ENCODE assay signal across 16 cellular contexts in genomic region chr1:195577748-195578147, GRCh38.
DNase-seq lines count a peak whose midpoint lies in the region; ATAC-seq and TF ChIP-seq lines count a peak whose summit lies in the region.
"Had no signal": no experiment of that assay in that cellular context is flagged by ENCODE, and none has a peak within 500 bp of the region (broad histone marks: within the 10 kb centered on the region; RNA-seq: fewer than 3 reads in every experiment).

No MANE protein-coding gene starts in this region.

- H3K27me3 ChIP-seq in WERI-Rb-1 (ENCODE audit: insufficient read depth, low read depth, severe bottlenecking), result no peaks in the 10 kb centered on the region

- TF ChIP-seq CTCF in WERI-Rb-1 (IDR thresholded peaks at IDR 0.05; ENCODE audit: low read depth, low read length), result no peak
- TF ChIP-seq CTCF in choroid plexus epithelial cell (conservative IDR thresholded peaks at IDR 0.05; ENCODE audit: low read depth, low read length), result no peak

- peak overlapping the region; percentile 62 for H3K27ac ChIP-seq in WERI-Rb-1
- H3K27ac ChIP-seq: 22Rv1, A549, C4-2B had no signal

- peak; percentile 14 for DNase-seq in NCI-H2227 (lab: John Stamatoyannopoulos, UW; ENCODE audit: unreplicated experiment)
- no peak for DNase-seq in NCI-H2227 treated with DMSO at 0.1 percent for 48 hours (lab: John Stamatoyannopoulos, UW)
- DNase-seq in WERI-Rb-1, result no peak
- peak; percentile 3 for DNase-seq in choroid plexus epithelial cell (ENCODE audit: low read depth)
- DNase-seq in activated CD4-positive, alpha-beta T cell treated with anti-CD3 and anti-CD28 coated beads for 48 hours, result no peak
- DNase-seq: AML-193; Caco-2; CD4-positive, alpha-beta T cell; H7 had no signal

- no peaks in the 10 kb centered on the region for H3K36me3 ChIP-seq in WERI-Rb-1

- H3K4me3 ChIP-seq in WERI-Rb-1 (ENCODE audit: low read depth, low read length) (no peak overlapping the region), choroid plexus epithelial cell (ENCODE audit: low read depth, low read length) (no peak overlapping the region)
- H3K4me3 ChIP-seq: A549, GM23338 had no signal

- H3K9me3 ChIP-seq in WERI-Rb-1 (ENCODE audit: severe bottlenecking), result peaks cover 3% of the 10 kb centered on the region
- H3K9me3 ChIP-seq: A549, Caco-2 had no signal

- ATAC-seq in GM18909 (IDR thresholded peaks at IDR 0.05; ENCODE audit: poor library complexity, unreplicated experiment), result no peak
- no peak for ATAC-seq in GM21737 (IDR thresholded peaks at IDR 0.05; ENCODE audit: unreplicated experiment)
- ATAC-seq: A549, GM23338, HCT116 had no signal

Comparison
In these comparisons a context has a peak if more than half of its experiments do, and no peak if none do; other contexts are left out.
1. DNase-seq: peak in NCI-H2227 (single experiment) and choroid plexus epithelial cell (single experiment); none in NCI-H2227 treated with DMSO at 0.1 percent for 48 hours (single experiment), WERI-Rb-1 (single experiment) and activated CD4-positive, alpha-beta T cell treated with anti-CD3 and anti-CD28 coated beads for 48 hours (single experiment).